Comparison of ENCODE assay signal across 38 cellular contexts in the genomic region with DNA sequence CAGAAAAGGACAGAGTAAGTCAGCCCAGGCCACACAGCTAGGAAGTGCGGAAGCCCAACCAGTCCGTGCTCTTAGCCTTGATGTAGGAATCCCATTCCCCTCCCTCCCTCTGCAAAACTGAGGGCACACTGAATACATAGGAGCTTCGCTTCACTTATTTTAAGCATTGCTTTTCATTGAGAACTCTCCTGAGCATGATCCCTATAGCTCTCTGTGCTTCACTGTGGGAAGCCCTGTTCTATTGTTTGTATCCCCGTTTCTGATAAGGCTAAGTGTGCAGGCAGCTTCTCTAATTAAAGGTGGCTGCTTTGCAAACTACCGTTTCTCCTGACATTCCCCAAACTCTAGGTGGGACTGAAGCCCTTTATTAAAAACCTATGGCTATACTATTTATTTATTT. TPM values are rescaled to one million over a fixed set of nuclear protein-coding genes. Genes with fewer than 3 reads are reported as not detected.
"Had no signal": no experiment of that assay in that cellular context is flagged by ENCODE, and none has a peak within 500 bp of the region (broad histone marks: within the 10 kb centered on the region; RNA-seq: fewer than 3 reads in every experiment).

No MANE protein-coding gene starts in this region.

- ATAC-seq: gastrocnemius medialis; left colon; psoas muscle; stimulated activated memory B cell treated with anti-CD40 and anti-IgM and Interleukin-4, amounts not matched to agents 10 μg/mL and 1 μg/mL and 100 μg/mL, for 72 hours; stimulated activated naive CD8-positive, alpha-beta T cell treated with anti-CD3 and anti-CD28 coated beads, Interleukin-15, amount 100 ng/mL, for 72 hours had no signal

- H3K9me3 Mint-ChIP-seq: activated CD4-positive, alpha-beta memory T cell treated with anti-CD3 and anti-CD28 coated beads for 36 hours; activated CD4-positive, alpha-beta T cell treated with anti-CD3 and anti-CD28 coated beads, Interleukin-2, amount 10 ng/mL, durations not matched to agents 24 days and 14 days; activated naive CD4-positive, alpha-beta T cell treated with anti-CD3 and anti-CD28 coated beads, Interleukin-2, amount 10 ng/mL, durations not matched to agents 7 days and 5 days; activated naive CD8-positive, alpha-beta T cell treated with anti-CD3 and anti-CD28 coated beads, Interleukin-2, amount 10 ng/mL, durations not matched to agents 7 days and 5 days; activated T-cell treated with anti-CD3 and anti-CD28 coated beads, Interleukin-2, amount 50 U/mL, for 24 hours; immature natural killer cell; mesothelial cell of epicardium; naive B cell; stimulated activated memory B cell treated with anti-CD40 and anti-IgM and Interleukin-4, amounts not matched to agents 10 μg/mL and 1 μg/mL and 100 μg/mL, for 72 hours; stimulated activated naive CD8-positive, alpha-beta T cell treated with anti-CD3 and anti-CD28 coated beads, Interleukin-15, amount 100 ng/mL, for 72 hours; type B pancreatic cell had no signal

- H3K4me3 Mint-ChIP-seq: activated CD4-positive, alpha-beta memory T cell treated with anti-CD3 and anti-CD28 coated beads for 36 hours; activated CD4-positive, alpha-beta T cell treated with anti-CD3 and anti-CD28 coated beads, Interleukin-2, amount 10 ng/mL, durations not matched to agents 24 days and 14 days; activated naive CD4-positive, alpha-beta T cell treated with anti-CD3 and anti-CD28 coated beads, Interleukin-2, amount 10 ng/mL, durations not matched to agents 7 days and 5 days; activated naive CD8-positive, alpha-beta T cell treated with anti-CD3 and anti-CD28 coated beads, Interleukin-2, amount 10 ng/mL, durations not matched to agents 7 days and 5 days; activated T-cell treated with anti-CD3 and anti-CD28 coated beads, Interleukin-2, amount 50 U/mL, for 24 hours; brain; immature natural killer cell; mesothelial cell of epicardium; naive B cell; stimulated activated memory B cell treated with anti-CD40 and anti-IgM and Interleukin-4, amounts not matched to agents 10 μg/mL and 1 μg/mL and 100 μg/mL, for 72 hours; stimulated activated naive CD8-positive, alpha-beta T cell treated with anti-CD3 and anti-CD28 coated beads, Interleukin-15, amount 100 ng/mL, for 72 hours; type B pancreatic cell had no signal

- H3K4me3 ChIP-seq: ascending aorta, cardiac muscle cell, coronary artery, dorsolateral prefrontal cortex, gastrocnemius medialis, psoas muscle, right atrium auricular region, smooth muscle cell, uterus had no signal

- H3K27ac Mint-ChIP-seq: activated CD4-positive, alpha-beta memory T cell treated with anti-CD3 and anti-CD28 coated beads for 36 hours; activated CD4-positive, alpha-beta T cell treated with anti-CD3 and anti-CD28 coated beads, Interleukin-2, amount 10 ng/mL, durations not matched to agents 24 days and 14 days; activated naive CD4-positive, alpha-beta T cell treated with anti-CD3 and anti-CD28 coated beads, Interleukin-2, amount 10 ng/mL, durations not matched to agents 7 days and 5 days; activated naive CD8-positive, alpha-beta T cell treated with anti-CD3 and anti-CD28 coated beads, Interleukin-2, amount 10 ng/mL, durations not matched to agents 7 days and 5 days; activated T-cell treated with anti-CD3 and anti-CD28 coated beads, Interleukin-2, amount 50 U/mL, for 24 hours; immature natural killer cell; mesothelial cell of epicardium; naive B cell; stimulated activated naive CD8-positive, alpha-beta T cell treated with anti-CD3 and anti-CD28 coated beads, Interleukin-15, amount 100 ng/mL, for 72 hours; type B pancreatic cell had no signal

- H3K4me1 ChIP-seq: ascending aorta, gastrocnemius medialis, parathyroid adenoma, psoas muscle, right atrium auricular region, uterus had no signal

- H3K4me2 ChIP-seq: smooth muscle cell had no signal

- H3K27ac ChIP-seq: ascending aorta, cardiac muscle cell, coronary artery, dorsolateral prefrontal cortex, gastrocnemius medialis, parathyroid adenoma, psoas muscle, right atrium auricular region, uterus, WERI-Rb-1 had no signal

- H3K36me3 ChIP-seq: ascending aorta, cardiac muscle cell, gastrocnemius medialis, right atrium auricular region, uterus, WERI-Rb-1 had no signal

- H3K27me3 ChIP-seq: ascending aorta, cardiac muscle cell, gastrocnemius medialis, right atrium auricular region, uterus had no signal

- H3K36me3 Mint-ChIP-seq: activated CD4-positive, alpha-beta memory T cell treated with anti-CD3 and anti-CD28 coated beads for 36 hours; activated naive CD4-positive, alpha-beta T cell treated with anti-CD3 and anti-CD28 coated beads, Interleukin-2, amount 10 ng/mL, durations not matched to agents 7 days and 5 days; activated naive CD8-positive, alpha-beta T cell treated with anti-CD3 and anti-CD28 coated beads, Interleukin-2, amount 10 ng/mL, durations not matched to agents 7 days and 5 days; brain; immature natural killer cell; mesothelial cell of epicardium; naive B cell; stimulated activated memory B cell treated with anti-CD40 and anti-IgM and Interleukin-4, amounts not matched to agents 10 μg/mL and 1 μg/mL and 100 μg/mL, for 72 hours; type B pancreatic cell had no signal

- H3K9me3 ChIP-seq: ascending aorta, gastrocnemius medialis, psoas muscle, right atrium auricular region, uterus had no signal

- H3K27me3 Mint-ChIP-seq: activated CD4-positive, alpha-beta memory T cell treated with anti-CD3 and anti-CD28 coated beads for 36 hours; activated T-cell treated with anti-CD3 and anti-CD28 coated beads, Interleukin-2, amount 50 U/mL, for 24 hours; stimulated activated memory B cell treated with anti-CD40 and anti-IgM and Interleukin-4, amounts not matched to agents 10 μg/mL and 1 μg/mL and 100 μg/mL, for 72 hours; stimulated activated naive CD8-positive, alpha-beta T cell treated with anti-CD3 and anti-CD28 coated beads, Interleukin-15, amount 100 ng/mL, for 72 hours had no signal

- H3K79me2 ChIP-seq: parathyroid adenoma had no signal

- DNase-seq: activated CD4-positive, alpha-beta memory T cell treated with anti-CD3 and anti-CD28 coated beads for 36 hours; activated CD4-positive, alpha-beta T cell treated with anti-CD3 and anti-CD28 coated beads, Interleukin-2, amount 10 ng/mL, durations not matched to agents 24 days and 14 days; activated CD4-positive, CD25-positive, alpha-beta regulatory T cell treated with anti-CD3 and anti-CD28 coated beads, Interleukin-2, amount 50 U/mL, for 72 hours; activated CD8-positive, alpha-beta memory T cell treated with anti-CD3 and anti-CD28 coated beads, Interleukin-2, amount 50 U/mL, for 48 hours; activated gamma-delta T cell; activated naive CD4-positive, alpha-beta T cell treated with anti-CD3 and anti-CD28 coated beads, Interleukin-2, amount 10 ng/mL, durations not matched to agents 7 days and 5 days; activated naive CD8-positive, alpha-beta T cell treated with anti-CD3 and anti-CD28 coated beads, Interleukin-2, amount 10 ng/mL, durations not matched to agents 7 days and 5 days; activated T-cell treated with anti-CD3 and anti-CD28 coated beads, Interleukin-2, amount 50 U/mL, for 24 hours; dorsolateral prefrontal cortex; effector memory CD4-positive, alpha-beta T cell; erythroblast; gastrocnemius medialis; glutamatergic neuron; immature natural killer cell; kidney; left colon; mammary epithelial cell; naive B cell; occipital lobe; psoas muscle; stimulated activated CD4-positive, alpha-beta T cell treated with anti-CD3 and anti-CD28 coated beads, Interleukin-1b, Interleukin-23, amount 100 ng/mL, for 48 hours; stimulated activated CD4-positive, alpha-beta T cell treated with anti-CD3 and anti-CD28 coated beads, Interleukin-4, amount 100 ng/mL, for 4 hours; stimulated activated CD8-positive, alpha-beta memory T cell treated with anti-CD3 and anti-CD28 coated beads, Interleukin-4, amount 100 ng/mL, for 48 hours; stimulated activated naive CD8-positive, alpha-beta T cell treated with anti-CD3 and anti-CD28 coated beads, Interleukin-15, amount 100 ng/mL, for 72 hours; substantia nigra; T1000; uterus; WERI-Rb-1 had no signal

- H2AFZ ChIP-seq: parathyroid adenoma had no signal

- H3K4me1 Mint-ChIP-seq: activated CD4-positive, alpha-beta T cell treated with anti-CD3 and anti-CD28 coated beads, Interleukin-2, amount 10 ng/mL, durations not matched to agents 24 days and 14 days; activated naive CD4-positive, alpha-beta T cell treated with anti-CD3 and anti-CD28 coated beads, Interleukin-2, amount 10 ng/mL, durations not matched to agents 7 days and 5 days; activated naive CD8-positive, alpha-beta T cell treated with anti-CD3 and anti-CD28 coated beads, Interleukin-2, amount 10 ng/mL, durations not matched to agents 7 days and 5 days; brain; immature natural killer cell; mesothelial cell of epicardium; stimulated activated naive CD8-positive, alpha-beta T cell treated with anti-CD3 and anti-CD28 coated beads, Interleukin-15, amount 100 ng/mL, for 72 hours had no signal

- H3K9ac ChIP-seq: parathyroid adenoma had no signal

RNA-seq across cellular contexts. Expression of a gene that starts 29.9 kb away (rescaled TPM):
- total RNA-seq: activated CD4-positive, alpha-beta T cell treated with anti-CD3 and anti-CD28 coated beads, Interleukin-2, amount 10 ng/mL, durations not matched to agents 24 days and 14 days; ascending aorta; cardiac muscle cell; gastrocnemius medialis; mammary epithelial cell; mesothelial cell of epicardium; smooth muscle cell had no signal
- polyA plus RNA-seq: cardiac muscle cell, mammary epithelial cell had no signal
